In the genomic region with DNA sequence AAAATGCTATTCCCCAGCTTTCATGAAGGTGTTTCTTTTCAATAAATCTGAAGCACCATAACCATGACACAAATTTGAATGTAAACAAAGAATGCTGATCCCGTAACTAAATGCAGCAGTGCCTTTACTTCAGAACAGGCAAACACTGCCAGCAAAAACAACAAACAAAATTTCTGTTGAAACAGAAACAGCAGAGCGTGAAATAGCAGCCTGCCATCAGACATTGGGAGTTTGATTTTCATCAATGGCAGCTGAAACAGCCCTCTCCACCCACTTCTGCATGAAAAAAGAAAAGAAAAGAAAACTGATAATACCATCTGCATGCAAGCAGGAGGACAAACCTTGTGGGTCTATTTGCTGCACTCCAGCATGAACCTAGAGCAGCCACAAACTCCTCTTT, we compare ENCODE assay signal across 22 cellular contexts.
DNase-seq lines count a peak whose midpoint lies in the region; ATAC-seq, FAIRE-seq and TF ChIP-seq lines count a peak whose summit lies in the region.
"Had no signal": no experiment of that assay in that cellular context is flagged by ENCODE, and none has a peak within 500 bp of the region (broad histone marks: within the 10 kb centered on the region; RNA-seq: fewer than 3 reads in every experiment).

No MANE protein-coding gene starts in this region.

- no peaks in the 10 kb centered on the region for H3K79me2 ChIP-seq in HepG2 (ENCODE audit: insufficient read depth, low read length)
- peaks cover 88% of the 10 kb centered on the region for H3K79me2 ChIP-seq in astrocyte (ENCODE audit: insufficient read depth, low read length)

- peak overlapping the region in 1 of 2 donors; percentile 21 for H3K9ac ChIP-seq in liver (ENCODE audit: low read depth in 1 of 2, low read length in 2 of 2)
- H3K9ac ChIP-seq in HepG2 (ENCODE audit: insufficient read depth, low read depth, low read length), result no peak overlapping the region
- no peak overlapping the region for H3K9ac ChIP-seq in astrocyte (ENCODE audit: low read length)
- H3K9ac ChIP-seq: SK-N-SH had no signal

- FAIRE-seq in HepG2 (lab: Jason Lieb, UNC) (no peak), astrocyte (lab: Jason Lieb, UNC) (no peak)
- FAIRE-seq: GM12892, H1 had no signal

- CTCF ChIA-PET in HepG2 (lab: Yijun Ruan, JAX; ENCODE audit: low intra/inter-chr PET ratio, low total read pairs), result no interaction called here

- no peaks in the 10 kb centered on the region for H3K27me3 Mint-ChIP-seq in astrocyte (ENCODE audit: low read depth, unreplicated experiment)
- H3K27me3 Mint-ChIP-seq in nephron (ENCODE audit: low read depth), result no peaks in the 10 kb centered on the region
- no peaks in the 10 kb centered on the region for H3K27me3 Mint-ChIP-seq in activated T-cell treated with anti-CD3 and anti-CD28 coated beads, Interleukin-2, amount 50 U/mL, for 72 hours (ENCODE audit: low read depth)
- H3K27me3 Mint-ChIP-seq: CD4-positive, CD25-positive, alpha-beta regulatory T cell had no signal

- H3K4me2 ChIP-seq in HepG2 (ENCODE audit: low read depth, low read length) (no peak overlapping the region), astrocyte (ENCODE audit: low read length) (peak overlapping the region; percentile 58)
- H3K4me2 ChIP-seq: SK-N-SH had no signal

- H3K27ac Mint-ChIP-seq in astrocyte (ENCODE audit: unreplicated experiment) (no peak overlapping the region), nephron (peak overlapping the region; percentile 45 to 66 (median 47))
- H3K27ac Mint-ChIP-seq in activated T-cell treated with anti-CD3 and anti-CD28 coated beads, Interleukin-2, amount 50 U/mL, for 72 hours, result no peak overlapping the region
- H3K27ac Mint-ChIP-seq: CD4-positive, CD25-positive, alpha-beta regulatory T cell; HFFc6 had no signal

- no peak for TF ChIP-seq POLR2A in HepG2 (IDR thresholded peaks at IDR 0.05; ENCODE audit: insufficient read depth in 1 of 2, low read depth in 2 of 2, low read length in 2 of 2)

- H3K27me3 ChIP-seq in liver (ENCODE audit: control insufficient read depth in 4 of 4, insufficient read depth in 4 of 4, low read length in 3 of 4), result no peaks in the 10 kb centered on the region
- H3K27me3 ChIP-seq in HepG2 (ENCODE audit: control insufficient read depth in 1 of 2, insufficient read depth in 2 of 2, low read length in 2 of 2), result no peaks in the 10 kb centered on the region
- H3K27me3 ChIP-seq in astrocyte (ENCODE audit: insufficient read depth, low read length), result no peaks in the 10 kb centered on the region
- H3K27me3 ChIP-seq: MG63 had no signal

- no peaks in the 10 kb centered on the region for H3K9me3 Mint-ChIP-seq in astrocyte (ENCODE audit: unreplicated experiment)
- H3K9me3 Mint-ChIP-seq in nephron, result no peaks in the 10 kb centered on the region
- peaks cover 1 to 5% of the 10 kb centered on the region in 2 donors for H3K9me3 Mint-ChIP-seq in activated T-cell treated with anti-CD3 and anti-CD28 coated beads, Interleukin-2, amount 50 U/mL, for 72 hours
- H3K9me3 Mint-ChIP-seq: HFFc6 had no signal

- H3K27ac ChIP-seq in liver (ENCODE audit: low read depth in 1 of 2, low read length in 2 of 2) (no peak overlapping the region), HepG2 (ENCODE audit: extremely low read length, insufficient read depth, low read length) (no peak overlapping the region), astrocyte (ENCODE audit: low read depth, low read length) (no peak overlapping the region)

- TF ChIP-seq RAD21 in liver (IDR thresholded peaks at IDR 0.05), result no peak
- TF ChIP-seq RAD21 in HepG2 (CRISPR knock-in tag; IDR thresholded peaks at IDR 0.05), result no peak

- no peak for TF ChIP-seq CTCF in liver (IDR thresholded peaks at IDR 0.05; ENCODE audit: low read depth, low read length, missing input control)
- no peak for TF ChIP-seq CTCF in HepG2 (CRISPR knock-in tag; IDR thresholded peaks at IDR 0.05)
- TF ChIP-seq CTCF in astrocyte (IDR thresholded peaks at IDR 0.05; ENCODE audit: insufficient read depth, low read depth, low read length), result no peak
- no peak for TF ChIP-seq CTCF in nephron (IDR thresholded peaks at IDR 0.05; ENCODE audit: unreplicated experiment in 3 of 3)

- POLR2A ChIA-PET in HepG2 (lab: Yijun Ruan, JAX), result no interaction called here

- no peak for DNase-seq in HepG2 (ENCODE audit: low spot score)
- DNase-seq in astrocyte (ENCODE audit: low read depth), result no peak
- no peak for DNase-seq in activated CD4-positive, alpha-beta T cell treated with anti-CD3 and anti-CD28 coated beads, Interleukin-2, amount 50 U/mL, for 48 hours
- no peak for DNase-seq in NCI-H128 (lab: John Stamatoyannopoulos, UW; ENCODE audit: unreplicated experiment)
- DNase-seq in activated T-cell treated with anti-CD3 and anti-CD28 coated beads, Interleukin-2, amount 50 U/mL, for 72 hours, result no peak
- DNase-seq: AML-193; CD4-positive, CD25-positive, alpha-beta regulatory T cell; GDM1; HFFc6; MG63; NCI-H1105; NCI-H2029; NCI-H446 treated with DMSO at 0.1 percent for 48 hours; NCI-H748 treated with DMSO at 0.1 percent for 48 hours; SK-N-SH had no signal

- in situ Hi-C loops in HepG2 (cut with HindIII; ENCODE audit: extremely low pct_ligation_motif_present, low pct_unique_long_range_greater_than_20kb), result no loop called here

- H3K4me1 Mint-ChIP-seq in astrocyte (ENCODE audit: low read depth, unreplicated experiment) (peaks cover 48% of the 10 kb centered on the region), nephron (peaks cover 31% of the 10 kb centered on the region)
- H3K4me1 Mint-ChIP-seq in activated T-cell treated with anti-CD3 and anti-CD28 coated beads, Interleukin-2, amount 50 U/mL, for 72 hours (ENCODE audit: low read depth), result no peaks in the 10 kb centered on the region
- H3K4me1 Mint-ChIP-seq: CD4-positive, CD25-positive, alpha-beta regulatory T cell had no signal

- intact Hi-C loops in HepG2 (cut with micrococcal nuclease; ENCODE audit: unreplicated experiment), result no loop called here

- WGBS in liver, result 30% methylated on average over 2 of the region's 2 CpGs
- WGBS in HepG2 (ENCODE audit: low lambda C conversion rate), result 97% methylated on average over 2 of the region's 2 CpGs

- no peaks in the 10 kb centered on the region for H3K36me3 ChIP-seq in liver (ENCODE audit: control insufficient read depth in 4 of 4, insufficient read depth in 3 of 4, low read depth in 1 of 4, low read length in 3 of 4)
- H3K36me3 ChIP-seq in HepG2 (replicated peaks in 1 of 2; ENCODE audit: control insufficient read depth in 1 of 2, insufficient read depth in 2 of 2, low read length in 2 of 2), result no peaks in the 10 kb centered on the region; a peak in 1 of 5 replicates
- peaks cover 13% of the 10 kb centered on the region for H3K36me3 ChIP-seq in astrocyte (ENCODE audit: insufficient read depth, low read length)
- H3K36me3 ChIP-seq: MG63 had no signal

- H3K9me3 ChIP-seq in liver (ENCODE audit: control insufficient read depth in 4 of 4, low read length in 3 of 4) (no peaks in the 10 kb centered on the region), HepG2 (ENCODE audit: low read length) (no peaks in the 10 kb centered on the region), astrocyte (ENCODE audit: insufficient read depth, low read depth, low read length) (no peaks in the 10 kb centered on the region)
- H3K9me3 ChIP-seq: MG63, SK-N-SH had no signal

- peaks cover 0 to 16% (median 4%) of the 10 kb centered on the region in 4 donors for H3K4me1 ChIP-seq in liver (ENCODE audit: control insufficient read depth in 4 of 4, insufficient read depth in 4 of 4, low read length in 3 of 4)
- no peaks in the 10 kb centered on the region for H3K4me1 ChIP-seq in HepG2 (ENCODE audit: insufficient read depth, low read length)
- peaks cover 22% of the 10 kb centered on the region for H3K4me1 ChIP-seq in astrocyte (ENCODE audit: insufficient read depth, low read length)

- ATAC-seq in HepG2, result no peak
- ATAC-seq in HG03520 (IDR thresholded peaks at IDR 0.05; ENCODE audit: unreplicated experiment), result no peak
- ATAC-seq in activated T-cell treated with anti-CD3 and anti-CD28 coated beads, Interleukin-2, amount 50 U/mL, for 72 hours (replicated peaks in 1 of 2), result no peak
- ATAC-seq: Panc1, Right ventricle myocardium inferior had no signal

- H2AFZ ChIP-seq in HepG2 (ENCODE audit: low read length) (no peak overlapping the region), astrocyte (ENCODE audit: low read depth, low read length) (no peak overlapping the region)

- no peak for TF ChIP-seq EP300 in HepG2 (IDR thresholded peaks at IDR 0.05; ENCODE audit: low read depth in 2 of 2, low read length in 2 of 2)
- no peak for TF ChIP-seq EP300 in HepG2 (CRISPR knock-in tag; IDR thresholded peaks at IDR 0.05; ENCODE audit: borderline replicate concordance)

- BruUV-seq in HepG2 (replicated peaks; lab: Mats Ljungman, UMichigan), result no TSS peak

- H3K36me3 Mint-ChIP-seq in astrocyte (ENCODE audit: low read depth, unreplicated experiment), result peaks cover 4% of the 10 kb centered on the region
- H3K36me3 Mint-ChIP-seq in nephron (ENCODE audit: low read depth), result no peaks in the 10 kb centered on the region
- H3K36me3 Mint-ChIP-seq in activated T-cell treated with anti-CD3 and anti-CD28 coated beads, Interleukin-2, amount 50 U/mL, for 72 hours (ENCODE audit: insufficient read depth in 2 of 2), result no peaks in the 10 kb centered on the region
- H3K36me3 Mint-ChIP-seq: CD4-positive, CD25-positive, alpha-beta regulatory T cell had no signal

- H3K4me3 Mint-ChIP-seq in astrocyte (ENCODE audit: unreplicated experiment) (no peak overlapping the region), nephron (no peak overlapping the region)
- no peak overlapping the region for H3K4me3 Mint-ChIP-seq in activated T-cell treated with anti-CD3 and anti-CD28 coated beads, Interleukin-2, amount 50 U/mL, for 72 hours
- H3K4me3 Mint-ChIP-seq: CD4-positive, CD25-positive, alpha-beta regulatory T cell; HFFc6 had no signal

- peak overlapping the region in 1 of 3 donors; percentile 1 for H3K4me3 ChIP-seq in liver (ENCODE audit: low read depth in 1 of 3, low read length in 3 of 3)
- H3K4me3 ChIP-seq in HepG2 (replicated peaks in 1 of 3; ENCODE audit: insufficient read depth in 1 of 3, low read depth in 2 of 3, low read length in 3 of 3), result no peak overlapping the region
- H3K4me3 ChIP-seq in astrocyte (ENCODE audit: insufficient read depth, low read depth, low read length), result no peak overlapping the region
- H3K4me3 ChIP-seq: MG63 had no signal

- H4K20me1 ChIP-seq in HepG2 (ENCODE audit: insufficient read depth, low read length) (no peaks in the 10 kb centered on the region), astrocyte (ENCODE audit: insufficient read depth, low read length) (peaks cover 2% of the 10 kb centered on the region)

TF ChIP-seq in liver, 16 proteins besides CTCF, POLR2A, EP300 and RAD21:
- TF ChIP-seq JUND (IDR thresholded peaks at IDR 0.05), result no peak
- TF ChIP-seq YY1 (IDR thresholded peaks at IDR 0.05), result peak; percentile 20

TF ChIP-seq in HepG2, 621 proteins besides CTCF, POLR2A, EP300 and RAD21 (continues in another document):
- TF ChIP-seq ZNF766 (CRISPR knock-in tag; IDR thresholded peaks at IDR 0.05; ENCODE audit: borderline replicate concordance) (no peak), ONECUT2 (CRISPR knock-in tag; IDR thresholded peaks at IDR 0.05) (no peak), HCFC1 (IDR thresholded peaks at IDR 0.05; ENCODE audit: low read depth, low read length) (no peak)

Comparison
In these comparisons a context has a peak if more than half of its experiments do, and no peak if none do; other contexts are left out.
1. H3K27ac Mint-ChIP-seq: peak in nephron (3 of 3); none in astrocyte (single experiment) and activated T-cell treated with anti-CD3 and anti-CD28 coated beads, Interleukin-2, amount 50 U/mL, for 72 hours (single experiment).